Comparison of ENCODE assay signal across 8 cellular contexts in genomic region chr4:2842667-2843022, GRCh38. TPM values are rescaled to one million over a fixed set of nuclear protein-coding genes. Genes with fewer than 3 reads are reported as not detected.
DNase-seq lines count a peak whose midpoint lies in the region; ATAC-seq and TF ChIP-seq lines count a peak whose summit lies in the region.

No MANE protein-coding gene starts in this region.

- no peaks in the 10 kb centered on the region for H3K9me2 ChIP-seq in Karpas-422 (replicated peaks; ENCODE audit: insufficient read depth, low read length)

- H3K27ac Mint-ChIP-seq in chondrocyte (ENCODE audit: unreplicated experiment): peak overlapping the region; percentile 65
- H3K27ac Mint-ChIP-seq in naive thymus-derived CD4-positive, alpha-beta T cell: peak overlapping the region; percentile 52 to 95 (median 87)

- no peaks in the 10 kb centered on the region for H3K27me3 Mint-ChIP-seq in chondrocyte (ENCODE audit: low read depth)
- H3K27me3 Mint-ChIP-seq in naive thymus-derived CD4-positive, alpha-beta T cell: no peaks in the 10 kb centered on the region

- H3K4me3 ChIP-seq in BE2C (ENCODE audit: low read depth, low read length) (peak overlapping the region; percentile 92), Karpas-422 (ENCODE audit: low read length) (peak overlapping the region; percentile 80)
- H3K4me3 ChIP-seq in naive thymus-derived CD4-positive, alpha-beta T cell (ENCODE audit: low read length): peak overlapping the region; percentile 75

- H3K79me2 ChIP-seq in Karpas-422 (ENCODE audit: low read length): peaks cover 11% of the 10 kb centered on the region

- TF ChIP-seq CTCF in BE2C (IDR thresholded peaks at IDR 0.05; ENCODE audit: low read depth, low read length) (no peak), chondrocyte (IDR thresholded peaks at IDR 0.05) (no peak)

- peaks cover 3% of the 10 kb centered on the region for H3K9me3 Mint-ChIP-seq in chondrocyte (ENCODE audit: low read depth)
- peaks cover 0 to 9% (median 3%) of the 10 kb centered on the region in 11 donors for H3K9me3 Mint-ChIP-seq in naive thymus-derived CD4-positive, alpha-beta T cell

- H4K20me1 ChIP-seq in Karpas-422 (ENCODE audit: insufficient read depth, low read depth, low read length): peaks cover 23% of the 10 kb centered on the region

- no peaks in the 10 kb centered on the region for H3K9me3 ChIP-seq in BE2C
- H3K9me3 ChIP-seq in Karpas-422 (ENCODE audit: low read length): no peaks in the 10 kb centered on the region
- no peaks in the 10 kb centered on the region for H3K9me3 ChIP-seq in naive thymus-derived CD4-positive, alpha-beta T cell (ENCODE audit: control insufficient read depth in 2 of 3, low read length in 3 of 3)

- peak overlapping the region; percentile 76 for H3K4me3 Mint-ChIP-seq in chondrocyte (ENCODE audit: unreplicated experiment)
- H3K4me3 Mint-ChIP-seq in naive thymus-derived CD4-positive, alpha-beta T cell: peak overlapping the region; percentile 73 to 100 (median 82)

- intact Hi-C loops in naive thymus-derived CD4-positive, alpha-beta T cell (cut with micrococcal nuclease): loop anchor here (1.0 to 10.0 kb wide), 9 partner anchors 30 to 305 kb away; partner anchors contain the start of genes TNIP2 (in 2 of the 2), FAM193A (in 1 of the 2), GRK4 (in 1 of the 2) and HTT (in 1 of the 2)

- peak overlapping the region; percentile 84 for H3K4me2 ChIP-seq in Karpas-422 (ENCODE audit: low read depth, low read length, poor library complexity, severe bottlenecking)

- H2AFZ ChIP-seq in Karpas-422 (ENCODE audit: low read length): no peak overlapping the region

- no peaks in the 10 kb centered on the region for H3K27me3 ChIP-seq in BE2C
- no peaks in the 10 kb centered on the region for H3K27me3 ChIP-seq in Karpas-422 (ENCODE audit: low read length)
- H3K27me3 ChIP-seq in naive thymus-derived CD4-positive, alpha-beta T cell (ENCODE audit: control insufficient read depth in 2 of 2, insufficient read depth in 2 of 2, low read length in 2 of 2): no peaks in the 10 kb centered on the region

- H3K9ac ChIP-seq in Karpas-422 (ENCODE audit: low read length): peak overlapping the region; percentile 82

- H3K4me1 Mint-ChIP-seq in chondrocyte (ENCODE audit: low read depth): peaks cover 37% of the 10 kb centered on the region
- H3K4me1 Mint-ChIP-seq in naive thymus-derived CD4-positive, alpha-beta T cell: peaks cover 43 to 75% (median 64%) of the 10 kb centered on the region in 7 donors

- DNase-seq in BE2C (no peak), Karpas-422 (no peak), chondrocyte (ENCODE audit: low spot score) (no peak), occipital lobe (lab: John Stamatoyannopoulos, UW) (no peak), NCI-H510A (lab: John Stamatoyannopoulos, UW) (no peak), epidermal melanocyte (ENCODE audit: insufficient read length, low spot score) (no peak)
- DNase-seq in naive thymus-derived CD4-positive, alpha-beta T cell: no peak
- DNase-seq in NK-92 treated with Interleukin-12 subunit alpha and Interleukin-12 subunit beta, amount 100 ng/mL, for 24 hours (lab: John Stamatoyannopoulos, UW): no peak

- H3K36me3 ChIP-seq in BE2C (no peaks in the 10 kb centered on the region), Karpas-422 (ENCODE audit: insufficient read depth, low read length) (no peaks in the 10 kb centered on the region; the same call in 1 of the 2 replicates)
- H3K36me3 ChIP-seq in naive thymus-derived CD4-positive, alpha-beta T cell (ENCODE audit: control insufficient read depth in 2 of 3, insufficient read depth in 3 of 3, low read length in 3 of 3): peaks cover 0 to 3% (median 0%) of the 10 kb centered on the region in 3 experiments

- peaks cover 5% of the 10 kb centered on the region for H3K36me3 Mint-ChIP-seq in chondrocyte (ENCODE audit: low read depth)
- H3K36me3 Mint-ChIP-seq in naive thymus-derived CD4-positive, alpha-beta T cell: peaks cover 0 to 22% (median 14%) of the 10 kb centered on the region in 5 donors

- POLR2A ChIA-PET in naive thymus-derived CD4-positive, alpha-beta T cell (lab: Charles Lee): interaction anchor here (0.7 to 1.9 kb wide), 8 partner anchors 9 to 78 kb away, joined by 3 to 7 read pairs (median 3); no protein-coding TSS in a partner anchor

- ATAC-seq in naive thymus-derived CD4-positive, alpha-beta T cell: no peak

- no peak overlapping the region for H3K27ac ChIP-seq in Karpas-422 (ENCODE audit: low read length)
- peak overlapping the region; percentile 95 for H3K27ac ChIP-seq in naive thymus-derived CD4-positive, alpha-beta T cell (ENCODE audit: low read depth, low read length)

- CTCF ChIA-PET in naive thymus-derived CD4-positive, alpha-beta T cell (lab: Charles Lee): no interaction called here

- H3K4me1 ChIP-seq in BE2C (peaks cover 4% of the 10 kb centered on the region), Karpas-422 (ENCODE audit: low read length) (peaks cover 34% of the 10 kb centered on the region)
- peaks cover 39 to 41% of the 10 kb centered on the region in 2 donors for H3K4me1 ChIP-seq in naive thymus-derived CD4-positive, alpha-beta T cell (ENCODE audit: control insufficient read depth in 2 of 2, insufficient read depth in 2 of 2, low read length in 2 of 2)

RNA-seq across cellular contexts. Expression of gene ADD1, which starts 1.0 kb away (rescaled TPM):
- polyA plus RNA-seq in BE2C (2012; ENCODE audit: insufficient read depth, insufficient read length, low read depth): 184 TPM
- total RNA-seq in Karpas-422 (2014; rRNA removed; shearing (Covaris generic); ENCODE audit: low replicate concordance): 62.9 and 69.7 TPM in 2 replicates
- 240 to 269 TPM (median 256 TPM) in 3 replicates for total RNA-seq in chondrocyte
- total RNA-seq in naive thymus-derived CD4-positive, alpha-beta T cell: 100 to 1,000 TPM; 211 to 300 (median 282) TPM
- 100 to 1,000 TPM; 152 to 164 TPM for polyA plus RNA-seq in naive thymus-derived CD4-positive, alpha-beta T cell
- 166 TPM for total RNA-seq in occipital lobe

RNA-seq across cellular contexts. Expression of gene SH3BP2, which starts 49.8 kb away (rescaled TPM):
- polyA plus RNA-seq in BE2C (2012; ENCODE audit: insufficient read depth, insufficient read length, low read depth): 35.4 TPM
- total RNA-seq in Karpas-422 (2014; rRNA removed; shearing (Covaris generic); ENCODE audit: low replicate concordance): 17.2 and 29.9 TPM in 2 replicates
- total RNA-seq in chondrocyte (50.1 to 63.1 TPM (median 59.8 TPM) in 3 replicates), occipital lobe (24.8 TPM)
- total RNA-seq in naive thymus-derived CD4-positive, alpha-beta T cell: 100 to 1,000 TPM in 1 of 5 experiments, 10 to 100 TPM in 4; 22.7 to 269 (median 59.6) TPM
- 10 to 100 TPM in 1 of 2 donors, 1 to 10 TPM in 1; 5.9 to 11.3 TPM for polyA plus RNA-seq in naive thymus-derived CD4-positive, alpha-beta T cell
